ENCODE assay signal across 18 cellular contexts in genomic region chr5:1535646-1536045, GRCh38. TPM values are rescaled to one million over a fixed set of nuclear protein-coding genes. Genes with fewer than 3 reads are reported as not detected.
DNase-seq lines count a peak whose midpoint lies in the region; ATAC-seq, FAIRE-seq and TF ChIP-seq lines count a peak whose summit lies in the region.
"Had no signal": no experiment of that assay in that cellular context is flagged by ENCODE, and none has a peak within 500 bp of the region (broad histone marks: within the 10 kb centered on the region; RNA-seq: fewer than 3 reads in every experiment).

No MANE protein-coding gene starts in this region.

- no peaks in the 10 kb centered on the region for H3K36me3 ChIP-seq in H7 (replicated peaks; ENCODE audit: control insufficient read depth, insufficient read depth, low read length)
- H3K36me3 ChIP-seq: HAP-1 had no signal

- H3K4me3 ChIP-seq in GM12875 (ENCODE audit: low read depth, low read length): peak overlapping the region; percentile 17
- H3K4me3 ChIP-seq in H7 (ENCODE audit: insufficient read depth, low read depth, low read length): no peak overlapping the region
- H3K4me3 ChIP-seq: HAP-1, hepatocyte had no signal

- no peak for FAIRE-seq in GM12891 (lab: Jason Lieb, UNC)
- FAIRE-seq: kidney had no signal

- POLR2A ChIA-PET in activated CD8-positive, alpha-beta T cell treated with anti-CD3 and anti-CD28 coated beads, Interleukin-2, amount 10 ng/mL, durations not matched to agents 7 days and 5 days (lab: Charles Lee): interaction anchor here (2.5 kb wide), 1 partner anchor 12 kb away, joined by 12 read pairs; the partner anchor contains the start of gene LPCAT1

- TF ChIP-seq CTCF in GM12875 (IDR thresholded peaks at IDR 0.05; ENCODE audit: borderline replicate concordance, insufficient read depth, low read depth, low read length): no peak

- H3K4me1 Mint-ChIP-seq in activated CD4-positive, alpha-beta T cell treated with anti-CD3 and anti-CD28 coated beads, Interleukin-2, amount 10 ng/mL, durations not matched to agents 24 days and 14 days: peaks cover 19% of the 10 kb centered on the region
- H3K4me1 Mint-ChIP-seq in activated CD8-positive, alpha-beta T cell treated with anti-CD3 and anti-CD28 coated beads, Interleukin-2, amount 10 ng/mL, durations not matched to agents 7 days and 5 days (ENCODE audit: low read depth): peaks cover 33% of the 10 kb centered on the region
- peaks cover 18% of the 10 kb centered on the region for H3K4me1 Mint-ChIP-seq in memory B cell
- H3K4me1 Mint-ChIP-seq: endodermal cell had no signal

- intact Hi-C loops in activated CD4-positive, alpha-beta T cell treated with anti-CD3 and anti-CD28 coated beads, Interleukin-2, amount 10 ng/mL, durations not matched to agents 24 days and 14 days (cut with micrococcal nuclease): loop anchor here (1.0 to 10.0 kb wide), 5 partner anchors 11 to 431 kb away; no protein-coding TSS in a partner anchor

- TF ChIP-seq POLR2A in GM12891 (IDR thresholded peaks at IDR 0.05; ENCODE audit: low read depth, low read length): no peak

- H3K4me3 Mint-ChIP-seq in activated CD4-positive, alpha-beta T cell treated with anti-CD3 and anti-CD28 coated beads, Interleukin-2, amount 10 ng/mL, durations not matched to agents 24 days and 14 days: peak overlapping the region; percentile 83
- peak overlapping the region; percentile 68 for H3K4me3 Mint-ChIP-seq in activated CD8-positive, alpha-beta T cell treated with anti-CD3 and anti-CD28 coated beads, Interleukin-2, amount 10 ng/mL, durations not matched to agents 7 days and 5 days
- peak overlapping the region; percentile 72 for H3K4me3 Mint-ChIP-seq in memory B cell
- H3K4me3 Mint-ChIP-seq: endodermal cell had no signal

- ATAC-seq in activated CD8-positive, alpha-beta T cell treated with anti-CD3 and anti-CD28 coated beads, Interleukin-2, amount 10 ng/mL, durations not matched to agents 7 days and 5 days: no peak
- no peak for ATAC-seq in memory B cell (ENCODE audit: low read depth)

- CTCF ChIA-PET in activated CD8-positive, alpha-beta T cell treated with anti-CD3 and anti-CD28 coated beads, Interleukin-2, amount 10 ng/mL, durations not matched to agents 7 days and 5 days (lab: Charles Lee): interaction anchor here (0.5 to 1.9 kb wide), 2 partner anchors 59 to 174 kb away, joined by 3 to 8 read pairs; no protein-coding TSS in a partner anchor

- peaks cover 33% of the 10 kb centered on the region for H3K27me3 Mint-ChIP-seq in activated CD4-positive, alpha-beta T cell treated with anti-CD3 and anti-CD28 coated beads, Interleukin-2, amount 10 ng/mL, durations not matched to agents 24 days and 14 days
- H3K27me3 Mint-ChIP-seq in activated CD8-positive, alpha-beta T cell treated with anti-CD3 and anti-CD28 coated beads, Interleukin-2, amount 10 ng/mL, durations not matched to agents 7 days and 5 days (ENCODE audit: low read depth): peaks cover 21% of the 10 kb centered on the region
- no peaks in the 10 kb centered on the region for H3K27me3 Mint-ChIP-seq in memory B cell

- no peaks in the 10 kb centered on the region for H3K36me3 Mint-ChIP-seq in activated CD4-positive, alpha-beta T cell treated with anti-CD3 and anti-CD28 coated beads, Interleukin-2, amount 10 ng/mL, durations not matched to agents 24 days and 14 days (ENCODE audit: low read depth)
- H3K36me3 Mint-ChIP-seq in activated CD8-positive, alpha-beta T cell treated with anti-CD3 and anti-CD28 coated beads, Interleukin-2, amount 10 ng/mL, durations not matched to agents 7 days and 5 days (ENCODE audit: low read depth): no peaks in the 10 kb centered on the region
- no peaks in the 10 kb centered on the region for H3K36me3 Mint-ChIP-seq in memory B cell

- peaks cover 8% of the 10 kb centered on the region for H3K9me3 Mint-ChIP-seq in activated CD4-positive, alpha-beta T cell treated with anti-CD3 and anti-CD28 coated beads, Interleukin-2, amount 10 ng/mL, durations not matched to agents 24 days and 14 days
- H3K9me3 Mint-ChIP-seq in activated CD8-positive, alpha-beta T cell treated with anti-CD3 and anti-CD28 coated beads, Interleukin-2, amount 10 ng/mL, durations not matched to agents 7 days and 5 days (ENCODE audit: insufficient read depth): no peaks in the 10 kb centered on the region
- no peaks in the 10 kb centered on the region for H3K9me3 Mint-ChIP-seq in memory B cell
- H3K9me3 Mint-ChIP-seq: endodermal cell had no signal

- H3K27me3 ChIP-seq in H7 (ENCODE audit: control insufficient read depth, insufficient read depth, low read length): no peaks in the 10 kb centered on the region
- H3K27me3 ChIP-seq: hepatocyte had no signal

- DNase-seq in activated CD4-positive, alpha-beta T cell treated with anti-CD3 and anti-CD28 coated beads, Interleukin-2, amount 10 ng/mL, durations not matched to agents 24 days and 14 days: no peak
- no peak for DNase-seq in activated CD4-positive, alpha-beta T cell treated with anti-CD3 and anti-CD28 coated beads, Interleukin-2, amount 50 U/mL, for 48 hours
- no peak for DNase-seq in activated CD8-positive, alpha-beta T cell treated with anti-CD3 and anti-CD28 coated beads, Interleukin-2, amount 10 ng/mL, durations not matched to agents 7 days and 5 days
- no peak for DNase-seq in memory B cell (ENCODE audit: low spot score in 2 of 2)
- no peak for DNase-seq in H7
- DNase-seq in GM12891 (ENCODE audit: insufficient read length, low spot score): no peak
- no peak for DNase-seq in amniotic stem cell (lab: John Stamatoyannopoulos, UW)
- DNase-seq: anterior cingulate cortex, cerebellar nuclear complex, DMS53, kidney, NCI-H1417 treated with DMSO at 0.1 percent for 48 hours, NCI-H2227 treated with DMSO at 0.1 percent for 48 hours, retina had no signal

- peak overlapping the region; percentile 71 for H3K27ac Mint-ChIP-seq in activated CD4-positive, alpha-beta T cell treated with anti-CD3 and anti-CD28 coated beads, Interleukin-2, amount 10 ng/mL, durations not matched to agents 24 days and 14 days
- peak overlapping the region; percentile 79 for H3K27ac Mint-ChIP-seq in activated CD8-positive, alpha-beta T cell treated with anti-CD3 and anti-CD28 coated beads, Interleukin-2, amount 10 ng/mL, durations not matched to agents 7 days and 5 days
- H3K27ac Mint-ChIP-seq in memory B cell: peak overlapping the region; percentile 96
- H3K27ac Mint-ChIP-seq: endodermal cell had no signal

TF ChIP-seq in GM12891, 5 proteins besides CTCF, POLR2A, EP300 and RAD21:
- no peak for TF ChIP-seq PAX5 (IDR thresholded peaks at IDR 0.05; ENCODE audit: insufficient read depth, low read length, severe bottlenecking)
- no peak for TF ChIP-seq SPI1 (IDR thresholded peaks at IDR 0.05; ENCODE audit: low read depth, low read length)
- no peak for TF ChIP-seq POLR2AphosphoS5 (IDR thresholded peaks at IDR 0.05; ENCODE audit: low read depth, low read length)
- no peak for TF ChIP-seq TAF1 (IDR thresholded peaks at IDR 0.05; ENCODE audit: low read depth, low read length)
- TF ChIP-seq POU2F2 (IDR thresholded peaks at IDR 0.05; ENCODE audit: low read depth, low read length): no peak

RNA-seq across cellular contexts. Expression of gene LPCAT1, which starts 11.9 kb away (rescaled TPM):
- total RNA-seq in activated CD4-positive, alpha-beta T cell treated with anti-CD3 and anti-CD28 coated beads, Interleukin-2, amount 10 ng/mL, durations not matched to agents 24 days and 14 days: 93.2 and 95.6 TPM in 2 replicates
- total RNA-seq in activated CD8-positive, alpha-beta T cell treated with anti-CD3 and anti-CD28 coated beads, Interleukin-2, amount 10 ng/mL, durations not matched to agents 7 days and 5 days: 10 to 100 TPM; 60.8 to 68.3 TPM
- 70.2 and 77.5 TPM in 2 replicates for total RNA-seq in H7 (2014; rRNA removed; shearing (Covaris generic))
- polyA plus RNA-seq in GM12891 (2012; ENCODE audit: low read depth, missing spikeins): 54.4 TPM
